Comparison of ENCODE assay signal across 8 cellular contexts in genomic region chr14:49895480-49895879, GRCh38. TPM values are rescaled to one million over a fixed set of nuclear protein-coding genes. Genes with fewer than 3 reads are reported as not detected.
DNase-seq lines count a peak whose midpoint lies in the region; ATAC-seq, FAIRE-seq and TF ChIP-seq lines count a peak whose summit lies in the region.

No MANE protein-coding gene starts in this region.

- H3K14ac ChIP-seq in H1 (ENCODE audit: insufficient read length), result no peak overlapping the region

- intact Hi-C loops in ovary (cut with DNase I), result loop anchor here in 1 of 4 donors (10.0 kb wide), 1 partner anchor 109 kb away; no protein-coding TSS in a partner anchor

- H3K27ac ChIP-seq in H1 (ENCODE audit: low read depth, low read length), result no peak overlapping the region
- H3K27ac ChIP-seq in ovary, result no peak overlapping the region

- H3K27me3 ChIP-seq in H1 (replicated peaks in 1 of 4; ENCODE audit: control insufficient read depth in 3 of 4, extremely low read depth in 1 of 4, insufficient read depth in 3 of 4, low read length in 3 of 4) (no peaks in the 10 kb centered on the region), ovary (no peaks in the 10 kb centered on the region)

- H3K18ac ChIP-seq in H1 (ENCODE audit: extremely low read depth, low read length), result no peak overlapping the region

- H3K79me1 ChIP-seq in H1 (ENCODE audit: low read depth, low read length), result no peaks in the 10 kb centered on the region

- H4K20me1 ChIP-seq in H1 (replicated peaks in 1 of 2; ENCODE audit: control insufficient read depth in 1 of 2, insufficient read depth in 2 of 2, low read length in 2 of 2), result peaks cover 8 to 14% of the 10 kb centered on the region in 2 experiments

- ATAC-seq in HG02610 (IDR thresholded peaks at IDR 0.05; ENCODE audit: unreplicated experiment), result no peak

- 80% methylated on average over 4 of the region's 4 CpGs; no CpG with 5 or more reads in 1 of the 2 experiments for WGBS in H1 (ENCODE audit: extremely low coverage in 1 of 2, insufficient coverage in 1 of 2, insufficient read length in 1 of 2, insufficient replicate concordance in 2 of 2, low coverage in 1 of 2, low lambda C conversion rate in 2 of 2, missing lambda C conversion rate in 1 of 2), 2 experiments
- 46 to 55% (median 53%) methylated on average over 4 of the region's 4 CpGs for WGBS in ovary, 3 donors

- no peak overlapping the region for H3K4ac ChIP-seq in H1 (replicated peaks; ENCODE audit: insufficient read length, low read depth, low read length)

- H3K4me1 ChIP-seq in H1 (replicated peaks in 1 of 4; ENCODE audit: control insufficient read depth in 3 of 4, insufficient read depth in 4 of 4, low read length in 3 of 4) (no peaks in the 10 kb centered on the region; a peak in 2 of 7 replicates), ovary (ENCODE audit: insufficient read depth) (peaks cover 3% of the 10 kb centered on the region)

- no peak overlapping the region for H3K23ac ChIP-seq in H1 (ENCODE audit: insufficient read length)

- peaks cover 8 to 49% of the 10 kb centered on the region in 2 experiments for H3K79me2 ChIP-seq in H1 (ENCODE audit: control insufficient read depth in 1 of 2, insufficient read depth in 2 of 2, low read length in 2 of 2)

- no peak overlapping the region for H2BK120ac ChIP-seq in H1 (replicated peaks; ENCODE audit: low read depth, low read length)

- no peak overlapping the region; a peak in 2 of 7 replicates for H3K9ac ChIP-seq in H1 (replicated peaks in 1 of 4; ENCODE audit: extremely low read depth in 1 of 4, low read depth in 3 of 4, low read length in 3 of 4)

- no peak overlapping the region for H2BK15ac ChIP-seq in H1 (ENCODE audit: low read length)

- FAIRE-seq in H1 (lab: Jason Lieb, UNC), result no peak

- H3K36me3 ChIP-seq in H1 (ENCODE audit: control insufficient read depth in 2 of 4, insufficient read depth in 4 of 4, low read length in 3 of 4) (peaks cover 0 to 17% (median 0%) of the 10 kb centered on the region in 4 experiments; a peak in 1 of 8 replicates), ovary (no peaks in the 10 kb centered on the region)

- H2BK20ac ChIP-seq in H1 (ENCODE audit: low read length), result no peak overlapping the region

- no peaks in the 10 kb centered on the region for H3K9me3 ChIP-seq in H1 (ENCODE audit: insufficient read depth in 2 of 2, low read depth in 1 of 2, low read length in 1 of 2)
- no peaks in the 10 kb centered on the region for H3K9me3 ChIP-seq in ovary

- TF ChIP-seq RAD21 in H1 (IDR thresholded peaks at IDR 0.05 in 1 of 2, conservative IDR thresholded peaks at IDR 0.05 in 1 of 2; ENCODE audit: low read depth in 2 of 2, low read length in 2 of 2), result no peak

- no peak for TF ChIP-seq POLR2A in H1 (IDR thresholded peaks at IDR 0.05; ENCODE audit: control extremely low read depth in 1 of 2, low read depth in 2 of 2, low read length in 2 of 2)
- TF ChIP-seq POLR2A in ovary (IDR thresholded peaks at IDR 0.05), result no peak

- POLR2A ChIA-PET in H1 (lab: Charles Lee; ENCODE audit: partially characterized antibody), result no interaction called here
- POLR2A ChIA-PET in GM10248 (lab: Yijun Ruan, JAX), result no interaction called here

- peak overlapping the region; percentile 83 to 89; a peak in 3 of 4 replicates for H3K4me2 ChIP-seq in H1 (ENCODE audit: insufficient read depth in 1 of 2, low read depth in 2 of 2, low read length in 2 of 2)

- no peak overlapping the region for H4K5ac ChIP-seq in H1 (ENCODE audit: insufficient read length, low read depth, low read length)

- no peak overlapping the region for H2AK5ac ChIP-seq in H1 (ENCODE audit: low read depth, low read length)

- H4K91ac ChIP-seq in H1 (replicated peaks; ENCODE audit: insufficient read length, low read length), result no peak overlapping the region

- H3K56ac ChIP-seq in H1 (replicated peaks; ENCODE audit: insufficient read length, low read depth, low read length), result no peak overlapping the region

- peak overlapping the region in 2 of 4 experiments; percentile 13 to 85; a peak in 3 of 8 replicates for H3K4me3 ChIP-seq in H1 (ENCODE audit: extremely low read depth in 1 of 4, insufficient read depth in 2 of 4, low read depth in 3 of 4, low read length in 4 of 4)
- H3K4me3 ChIP-seq in ovary, result peak overlapping the region; percentile 100

- no peak overlapping the region for H2AFZ ChIP-seq in H1 (ENCODE audit: low read length)

- DNase-seq in ELR (ENCODE audit: low read depth) (peak; percentile 63), NCI-H82 (lab: John Stamatoyannopoulos, UW) (peak; percentile 60), H1 (ENCODE audit: low read depth in 1 of 2, low spot score in 2 of 2) (no peak), ovary (no peak), NCI-H1694 treated with DMSO at 0.1 percent for 48 hours (lab: John Stamatoyannopoulos, UW) (no peak), GM10248 (ENCODE audit: extremely low spot score) (no peak), H4 (ENCODE audit: low spot score) (no peak)

- H2BK5ac ChIP-seq in H1 (ENCODE audit: low read depth, low read length), result no peak overlapping the region

- CTCF ChIA-PET in H1 (lab: Charles Lee; ENCODE audit: partially characterized antibody) (interaction anchor here (0.8 to 1.1 kb wide), 2 partner anchors 16 to 30 kb away, joined by 3 to 5 read pairs; no protein-coding TSS in a partner anchor), GM10248 (lab: Yijun Ruan, JAX) (interaction anchor here (1.2 to 1.5 kb wide), 2 partner anchors 16 to 33 kb away, joined by 5 to 8 read pairs; no protein-coding TSS in a partner anchor)

- TF ChIP-seq EP300 in H1 (IDR thresholded peaks at IDR 0.05; ENCODE audit: borderline replicate concordance in 1 of 2, low read depth in 2 of 2, low read length in 2 of 2), result no peak
- TF ChIP-seq EP300 in ovary (IDR thresholded peaks at IDR 0.05), result no peak

- no peak overlapping the region for H4K8ac ChIP-seq in H1 (ENCODE audit: extremely low read depth, insufficient read depth, low read length)

- no peak overlapping the region for H2BK12ac ChIP-seq in H1 (ENCODE audit: low read depth, low read length)

- H3K23me2 ChIP-seq in H1 (ENCODE audit: low read depth, low read length), result peaks cover 3% of the 10 kb centered on the region; the same call in 1 of the 2 replicates

- no peak for TF ChIP-seq CTCF in H1 (IDR thresholded peaks at IDR 0.05; ENCODE audit: control extremely low read depth in 1 of 3, insufficient read depth in 1 of 3, low read depth in 1 of 3, low read length in 3 of 3)
- TF ChIP-seq CTCF in ovary (IDR thresholded peaks at IDR 0.05), result no peak
- TF ChIP-seq CTCF in GM10248 (IDR thresholded peaks at IDR 0.05; ENCODE audit: control extremely low read depth, extremely low read depth, low read depth, missing control alignments), result no peak

TF ChIP-seq in H1, 55 proteins besides CTCF, POLR2A, EP300 and RAD21:
- TF ChIP-seq ASH2L (IDR thresholded peaks at IDR 0.05; ENCODE audit: low read length), result no peak
- TF ChIP-seq SIRT6 (IDR thresholded peaks at IDR 0.05; ENCODE audit: low read length), result no peak
- TF ChIP-seq POU5F1 (IDR thresholded peaks at IDR 0.05; ENCODE audit: low read depth, low read length), result no peak
- no peak for TF ChIP-seq E2F6 (IDR thresholded peaks at IDR 0.05)
- TF ChIP-seq HDAC2 (IDR thresholded peaks at IDR 0.05; ENCODE audit: borderline replicate concordance in 1 of 2, low read depth in 2 of 2, low read length in 2 of 2), result no peak

RNA-seq across cellular contexts. Expression of gene ARF6, which starts 2.6 kb away (rescaled TPM):
- total RNA-seq in H1 (2021; fragmentation: NEBNext Ultra II Directional; extraction: Animal tissue kit (Norgen Biotek cat#: 25700)), result 56.7 and 56.9 TPM in 2 replicates
- polyA plus RNA-seq in H1 (2011; rRNA removed) (17.2 and 20.8 TPM in 2 replicates), ovary (10 to 100 TPM; 20.3 to 34.1 TPM)
- 21.3 TPM for polyA plus RNA-seq in H1 (2011; cell fraction: cytosol; rRNA removed)
- 18.2 TPM for polyA plus RNA-seq in H1 (2011; cell fraction: nucleus; rRNA removed)
- 24.0 to 30.3 TPM (median 25.4 TPM) in 4 replicates for polyA plus RNA-seq in H1 (2012, experiment 1 of 2)
- 13.2 TPM for polyA plus RNA-seq in H1 (2012, experiment 2 of 2)
- 31.5 TPM for polyA plus RNA-seq in H1 (2013, experiment 1 of 2)
- 32.3 TPM for polyA plus RNA-seq in H1 (2013, experiment 2 of 2)
- polyA minus RNA-seq in H1 (2011; rRNA and poly(A)+ RNA removed), result 17.7 and 21.3 TPM in 2 replicates
- 14.9 TPM for polyA minus RNA-seq in H1 (2011; cell fraction: cytosol; rRNA and poly(A)+ RNA removed)
- 22.1 TPM for polyA minus RNA-seq in H1 (2011; cell fraction: nucleus; rRNA and poly(A)+ RNA removed)
- 10 to 100 TPM; 19.8 to 39.7 (median 34.9) TPM for total RNA-seq in ovary
- 20.8 and 32.7 TPM in 2 replicates for total RNA-seq in H4 (2014; rRNA removed; shearing (Covaris generic))

RNA-seq across cellular contexts. Expression of gene NEMF, which starts 42.9 kb away (rescaled TPM):
- 44.5 and 45.5 TPM in 2 replicates for total RNA-seq in H1 (2021; fragmentation: NEBNext Ultra II Directional; extraction: Animal tissue kit (Norgen Biotek cat#: 25700))
- 7.4 and 8.3 TPM in 2 replicates for polyA plus RNA-seq in H1 (2011; rRNA removed)
- polyA plus RNA-seq in H1 (2011; cell fraction: cytosol; rRNA removed), result 15.0 TPM
- polyA plus RNA-seq in H1 (2011; cell fraction: nucleus; rRNA removed), result 12.6 TPM
- polyA plus RNA-seq in H1 (2012, experiment 1 of 2), result 26.4 to 41.3 TPM (median 30.9 TPM) in 4 replicates
- 10.4 TPM for polyA plus RNA-seq in H1 (2012, experiment 2 of 2)
- polyA plus RNA-seq in H1 (2013, experiment 1 of 2), result 55.6 TPM
- polyA plus RNA-seq in H1 (2013, experiment 2 of 2), result 53.5 TPM
- 49.8 and 54.2 TPM in 2 replicates for polyA minus RNA-seq in H1 (2011; rRNA and poly(A)+ RNA removed)
- 20.5 TPM for polyA minus RNA-seq in H1 (2011; cell fraction: cytosol; rRNA and poly(A)+ RNA removed)
- 94.3 TPM for polyA minus RNA-seq in H1 (2011; cell fraction: nucleus; rRNA and poly(A)+ RNA removed)
- 10 to 100 TPM; 46.9 to 98.9 (median 72.1) TPM for total RNA-seq in ovary
- 10 to 100 TPM; 20.9 to 46.2 TPM for polyA plus RNA-seq in ovary
- total RNA-seq in H4 (2014; rRNA removed; shearing (Covaris generic)), result 30.3 and 31.7 TPM in 2 replicates

Comparison
In these comparisons a context has a peak if more than half of its experiments do, and no peak if none do; other contexts are left out.
1. DNase-seq: peak in ELR (single experiment) and NCI-H82 (single experiment); none in H1 (0 of 2), ovary (0 of 5), NCI-H1694 treated with DMSO at 0.1 percent for 48 hours (single experiment), GM10248 (single experiment) and H4 (single experiment).